In genomic region chr6:30912746-30913520, GRCh38 we compare ENCODE assay signal across 1 cellular context.
TF ChIP-seq lines count a peak whose summit lies in the region.

No MANE protein-coding gene starts in this region.

TF ChIP-seq in GM23338, 12 proteins besides CTCF, POLR2A, EP300 and RAD21:
- TF ChIP-seq EZH2 (IDR thresholded peaks at IDR 0.05; ENCODE audit: low read depth, unreplicated experiment) (no peak), POLR2AphosphoS5 (IDR thresholded peaks at IDR 0.05; ENCODE audit: low read depth) (0 out of 2 replicates have a peak, but pooled peaks have one; percentile 29), ZNF114 (CRISPR knock-in tag; IDR thresholded peaks at IDR 0.05) (no peak), ZNF462 (CRISPR knock-in tag; IDR thresholded peaks at IDR 0.05) (no peak), EZH2phosphoT487 (IDR thresholded peaks at IDR 0.05; ENCODE audit: unreplicated experiment) (no peak)
